ENCODE assay signal across 7 cellular contexts in the genomic region with DNA sequence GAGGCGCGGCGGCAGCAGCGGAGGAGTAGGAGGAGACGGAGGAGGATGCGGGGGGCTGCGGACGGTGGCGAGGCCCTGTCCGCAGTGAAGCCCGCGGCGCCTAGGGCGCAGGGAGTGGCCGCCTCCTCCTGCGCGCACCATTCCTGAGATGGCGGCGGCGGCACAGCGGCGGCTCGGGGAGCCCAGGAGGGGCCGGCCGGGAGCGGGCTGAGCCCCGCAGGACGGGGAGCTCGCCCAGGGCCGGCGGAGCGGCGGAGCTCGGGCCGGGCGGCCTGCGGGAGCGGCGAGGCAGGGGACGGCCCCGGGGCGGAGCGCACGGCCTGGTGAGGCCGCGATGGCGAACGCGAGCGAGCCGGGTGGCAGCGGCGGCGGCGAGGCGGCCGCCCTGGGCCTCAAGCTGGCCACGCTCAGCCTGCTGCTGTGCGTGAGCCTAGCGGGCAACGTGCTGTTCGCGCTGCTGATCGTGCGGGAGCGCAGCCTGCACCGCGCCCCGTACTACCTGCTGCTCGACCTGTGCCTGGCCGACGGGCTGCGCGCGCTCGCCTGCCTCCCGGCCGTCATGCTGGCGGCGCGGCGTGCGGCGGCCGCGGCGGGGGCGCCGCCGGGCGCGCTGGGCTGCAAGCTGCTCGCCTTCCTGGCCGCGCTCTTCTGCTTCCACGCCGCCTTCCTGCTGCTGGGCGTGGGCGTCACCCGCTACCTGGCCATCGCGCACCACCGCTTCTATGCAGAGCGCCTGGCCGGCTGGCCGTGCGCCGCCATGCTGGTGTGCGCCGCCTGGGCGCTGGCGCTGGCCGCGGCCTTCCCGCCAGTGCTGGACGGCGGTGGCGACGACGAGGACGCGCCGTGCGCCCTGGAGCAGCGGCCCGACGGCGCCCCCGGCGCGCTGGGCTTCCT. TPM values are rescaled to one million over a fixed set of nuclear protein-coding genes. Genes with fewer than 3 reads are reported as not detected.
A peak's percentile ranks its signal among the peaks of the same experiment; 100 is the strongest.
DNase-seq lines count a peak whose midpoint lies in the region; ATAC-seq and TF ChIP-seq lines count a peak whose summit lies in the region.

A gene with protein sequence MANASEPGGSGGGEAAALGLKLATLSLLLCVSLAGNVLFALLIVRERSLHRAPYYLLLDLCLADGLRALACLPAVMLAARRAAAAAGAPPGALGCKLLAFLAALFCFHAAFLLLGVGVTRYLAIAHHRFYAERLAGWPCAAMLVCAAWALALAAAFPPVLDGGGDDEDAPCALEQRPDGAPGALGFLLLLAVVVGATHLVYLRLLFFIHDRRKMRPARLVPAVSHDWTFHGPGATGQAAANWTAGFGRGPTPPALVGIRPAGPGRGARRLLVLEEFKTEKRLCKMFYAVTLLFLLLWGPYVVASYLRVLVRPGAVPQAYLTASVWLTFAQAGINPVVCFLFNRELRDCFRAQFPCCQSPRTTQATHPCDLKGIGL (plus strand): TSS at position 140 of the 894 bp plus-strand sequence. CDS start 195 bp downstream, at position 335.

- H3K36me3 ChIP-seq in colonic mucosa (no peaks in the 10 kb centered on the region), liver (ENCODE audit: control insufficient read depth in 4 of 4, insufficient read depth in 3 of 4, low read depth in 1 of 4, low read length in 3 of 4) (no peaks in the 10 kb centered on the region), suprapubic skin (no peaks in the 10 kb centered on the region)

- WGBS in liver = 2% methylated on average over 131 of the region's 131 CpGs
- WGBS in suprapubic skin = 1% methylated on average over 15 of the region's 131 CpGs

- H3K27me3 ChIP-seq in colonic mucosa = peaks cover 11% of the 10 kb centered on the region
- H3K27me3 ChIP-seq in liver (ENCODE audit: control insufficient read depth in 4 of 4, insufficient read depth in 4 of 4, low read length in 3 of 4) = peaks cover 0 to 21% (median 2%) of the 10 kb centered on the region in 4 donors
- peaks cover 32% of the 10 kb centered on the region for H3K27me3 ChIP-seq in suprapubic skin

- no peak for TF ChIP-seq RAD21 in liver (IDR thresholded peaks at IDR 0.05)

- intact Hi-C loops in colonic mucosa (cut with DNase I) = no loop called here

- CTCF ChIA-PET in RWPE1 (lab: Yijun Ruan, JAX) = no interaction called here

- H3K9me3 ChIP-seq in colonic mucosa = no peaks in the 10 kb centered on the region
- H3K9me3 ChIP-seq in liver (ENCODE audit: control insufficient read depth in 4 of 4, low read length in 3 of 4) = no peaks in the 10 kb centered on the region
- H3K9me3 ChIP-seq in suprapubic skin = no peaks in the 10 kb centered on the region

- peak within 1 kb of the TSS; percentile 30 for H3K4me3 ChIP-seq in colonic mucosa
- H3K4me3 ChIP-seq in liver (ENCODE audit: low read depth in 1 of 3, low read length in 3 of 3) = peak within 1 kb of the TSS; percentile 28 to 70 (median 55)
- peak within 1 kb of the TSS; percentile 59 for H3K4me3 ChIP-seq in suprapubic skin

- DNase-seq in GM04504 (ENCODE audit: low read depth) = peak; percentile 8
- peak; percentile 10 for DNase-seq in RWPE1 (ENCODE audit: low spot score)
- no peak for DNase-seq in colonic mucosa
- DNase-seq in suprapubic skin (ENCODE audit: low spot score in 2 of 2) = no peak
- DNase-seq in effector CD8-positive, alpha-beta T cell (lab: John Stamatoyannopoulos, UW) = no peak

- ATAC-seq in HG02571 (IDR thresholded peaks at IDR 0.05; ENCODE audit: unreplicated experiment) = no peak

- peak within 1 kb of the TSS in 1 of 2 donors; percentile 12 for H3K9ac ChIP-seq in colonic mucosa (ENCODE audit: low read depth in 2 of 2, low read length in 2 of 2)
- no peak within 1 kb of the TSS for H3K9ac ChIP-seq in liver (ENCODE audit: low read depth in 1 of 2, low read length in 2 of 2)

- POLR2A ChIA-PET in RWPE1 (lab: Yijun Ruan, JAX; ENCODE audit: low non-redundant PET) = no interaction called here

- TF ChIP-seq EP300 in suprapubic skin (IDR thresholded peaks at IDR 0.05) = no peak

- H3K27ac ChIP-seq in RWPE1 = no peak within 1 kb of the TSS
- no peak within 1 kb of the TSS for H3K27ac ChIP-seq in colonic mucosa
- H3K27ac ChIP-seq in liver (ENCODE audit: low read depth in 1 of 2, low read length in 2 of 2) = no peak within 1 kb of the TSS
- H3K27ac ChIP-seq in suprapubic skin = no peak within 1 kb of the TSS

- TF ChIP-seq CTCF in RWPE1 (conservative IDR thresholded peaks at IDR 0.05; ENCODE audit: low read depth) (no peak), colonic mucosa (IDR thresholded peaks at IDR 0.05) (no peak), liver (IDR thresholded peaks at IDR 0.05; ENCODE audit: low read depth, low read length, missing input control) (no peak), suprapubic skin (IDR thresholded peaks at IDR 0.05) (no peak)

- no peaks in the 10 kb centered on the region for H3K4me1 ChIP-seq in colonic mucosa
- peaks cover 4 to 14% (median 9%) of the 10 kb centered on the region in 4 donors for H3K4me1 ChIP-seq in liver (ENCODE audit: control insufficient read depth in 4 of 4, insufficient read depth in 4 of 4, low read length in 3 of 4)
- peaks cover 12% of the 10 kb centered on the region for H3K4me1 ChIP-seq in suprapubic skin

- TF ChIP-seq POLR2A in suprapubic skin (IDR thresholded peaks at IDR 0.05) = no peak

TF ChIP-seq in liver, 16 proteins besides CTCF, POLR2A, EP300 and RAD21:
- TF ChIP-seq HNF4G (IDR thresholded peaks at IDR 0.05) = no peak
- TF ChIP-seq, protein P1, sequence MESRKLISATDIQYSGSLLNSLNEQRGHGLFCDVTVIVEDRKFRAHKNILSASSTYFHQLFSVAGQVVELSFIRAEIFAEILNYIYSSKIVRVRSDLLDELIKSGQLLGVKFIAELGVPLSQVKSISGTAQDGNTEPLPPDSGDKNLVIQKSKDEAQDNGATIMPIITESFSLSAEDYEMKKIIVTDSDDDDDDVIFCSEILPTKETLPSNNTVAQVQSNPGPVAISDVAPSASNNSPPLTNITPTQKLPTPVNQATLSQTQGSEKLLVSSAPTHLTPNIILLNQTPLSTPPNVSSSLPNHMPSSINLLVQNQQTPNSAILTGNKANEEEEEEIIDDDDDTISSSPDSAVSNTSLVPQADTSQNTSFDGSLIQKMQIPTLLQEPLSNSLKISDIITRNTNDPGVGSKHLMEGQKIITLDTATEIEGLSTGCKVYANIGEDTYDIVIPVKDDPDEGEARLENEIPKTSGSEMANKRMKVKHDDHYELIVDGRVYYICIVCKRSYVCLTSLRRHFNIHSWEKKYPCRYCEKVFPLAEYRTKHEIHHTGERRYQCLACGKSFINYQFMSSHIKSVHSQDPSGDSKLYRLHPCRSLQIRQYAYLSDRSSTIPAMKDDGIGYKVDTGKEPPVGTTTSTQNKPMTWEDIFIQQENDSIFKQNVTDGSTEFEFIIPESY (IDR thresholded peaks at IDR 0.05) = no peak
- TF ChIP-seq EGR1 (IDR thresholded peaks at IDR 0.05; ENCODE audit: low read depth in 2 of 2) = no peak
- TF ChIP-seq RXRA (IDR thresholded peaks at IDR 0.05) = no peak
- no peak for TF ChIP-seq FOXA1 (IDR thresholded peaks at IDR 0.05)
- TF ChIP-seq NR2F2 (IDR thresholded peaks at IDR 0.05) = no peak
- TF ChIP-seq YY1 (IDR thresholded peaks at IDR 0.05) = no peak
- no peak for TF ChIP-seq HNF4A (conservative IDR thresholded peaks at IDR 0.05)
- TF ChIP-seq, protein P2, sequence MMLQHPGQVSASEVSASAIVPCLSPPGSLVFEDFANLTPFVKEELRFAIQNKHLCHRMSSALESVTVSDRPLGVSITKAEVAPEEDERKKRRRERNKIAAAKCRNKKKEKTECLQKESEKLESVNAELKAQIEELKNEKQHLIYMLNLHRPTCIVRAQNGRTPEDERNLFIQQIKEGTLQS (IDR thresholded peaks at IDR 0.05) = no peak
- no peak for TF ChIP-seq TAF1 (conservative IDR thresholded peaks at IDR 0.05)

RNA-seq across cellular contexts. Expression of the gene that starts here (rescaled TPM):
- total RNA-seq in colonic mucosa (1 to 10 TPM in 1 of 2 donors, under 1 TPM in 1; 0.61 to 2.2 TPM), liver (under 1 TPM; 0.17 to 0.65 TPM), suprapubic skin (1 to 10 TPM; 1.2 to 5.5 (median 3.9) TPM)
- under 1 TPM in 1 of 2 donors, not detected in 1; 0.09 TPM for polyA plus RNA-seq in liver

Comparison
In these comparisons a context has a peak if more than half of its experiments do, and no peak if none do; other contexts are left out.
1. DNase-seq: peak in GM04504 (single experiment) and RWPE1 (single experiment); none in colonic mucosa (single experiment), suprapubic skin (0 of 2) and effector CD8-positive, alpha-beta T cell (single experiment).
2. Peak in every context shown above with its lines, with median percentiles within 50 percentile points of each other: H3K4me3 ChIP-seq.